Comparison of ENCODE assay signal across 22 cellular contexts in the genomic region with DNA sequence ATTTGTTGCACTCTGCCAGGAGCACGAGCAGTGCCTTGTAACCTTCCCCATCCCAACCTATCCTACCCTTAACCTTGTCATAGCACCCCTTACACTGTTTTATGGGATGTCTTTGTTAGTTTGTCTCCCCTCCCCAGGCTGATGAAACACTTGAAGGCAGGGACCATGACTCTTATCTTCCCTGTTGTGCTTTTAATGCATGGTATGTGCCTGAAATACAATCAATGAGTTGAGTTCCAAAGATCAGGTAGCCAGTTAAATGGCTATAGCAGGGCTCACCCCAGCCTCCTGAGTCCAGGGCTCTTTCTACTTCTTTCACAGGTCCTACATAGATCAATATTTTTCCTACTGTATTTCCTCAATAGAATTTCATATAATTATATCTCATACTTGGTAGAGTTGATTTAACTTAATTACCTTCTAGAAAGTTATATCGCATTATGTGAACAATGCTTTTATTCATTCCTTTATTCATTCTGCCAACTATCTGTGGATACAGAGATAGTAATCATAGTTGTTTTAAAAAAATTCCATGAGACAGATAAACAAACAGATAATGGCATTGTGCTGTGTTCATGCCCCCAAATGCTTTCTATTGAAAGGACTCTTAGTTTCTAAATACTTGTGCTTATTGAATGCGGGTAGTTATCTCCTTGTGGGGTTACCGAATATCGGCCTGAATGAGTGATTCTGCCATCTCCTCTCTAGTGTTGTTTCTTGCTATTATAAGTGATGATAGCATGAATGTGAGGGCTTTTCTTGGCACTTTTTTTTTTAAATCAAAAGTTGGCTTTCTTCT.
A peak's percentile ranks its signal among the peaks of the same experiment; 100 is the strongest.
DNase-seq lines count a peak whose midpoint lies in the region; ATAC-seq, FAIRE-seq and TF ChIP-seq lines count a peak whose summit lies in the region.
"Had no signal": no experiment of that assay in that cellular context is flagged by ENCODE, and none has a peak within 500 bp of the region (broad histone marks: within the 10 kb centered on the region; RNA-seq: fewer than 3 reads in every experiment).

No MANE protein-coding gene starts in this region.

- H2BK5ac ChIP-seq in H9 (ENCODE audit: insufficient read length, low read length) = no peak overlapping the region

- H3K4me1 ChIP-seq in H9 (ENCODE audit: insufficient read depth, low read length) = no peaks in the 10 kb centered on the region; the same call in 1 of the 2 replicates
- H3K4me1 ChIP-seq in kidney (ENCODE audit: control insufficient read depth in 1 of 2, insufficient read depth in 1 of 2, low read depth in 1 of 2, low read length in 2 of 2) = no peaks in the 10 kb centered on the region
- H3K4me1 ChIP-seq: BE2C, Caco-2 had no signal

- H3K36me3 Mint-ChIP-seq in H9 (ENCODE audit: insufficient read depth in 1 of 3, low read depth in 3 of 3) (no peaks in the 10 kb centered on the region), WTC11 (no peaks in the 10 kb centered on the region)
- no peaks in the 10 kb centered on the region for H3K36me3 Mint-ChIP-seq in stimulated activated memory B cell treated with anti-CD40 and anti-IgM and Interleukin-4, amounts not matched to agents 10 μg/mL and 1 μg/mL and 100 μg/mL, for 72 hours
- no peaks in the 10 kb centered on the region for H3K36me3 Mint-ChIP-seq in activated naive CD4-positive, alpha-beta T cell treated with anti-CD3 and anti-CD28 coated beads, Interleukin-2, amount 10 ng/mL, durations not matched to agents 7 days and 5 days
- H3K36me3 Mint-ChIP-seq: CD4-positive, CD25-positive, alpha-beta regulatory T cell; CD8-positive, alpha-beta memory T cell had no signal

- H3K14ac ChIP-seq in H9 (ENCODE audit: insufficient read depth, low read length) = no peak overlapping the region

- no peaks in the 10 kb centered on the region for H3K9me3 Mint-ChIP-seq in H9
- H3K9me3 Mint-ChIP-seq in WTC11 = no peaks in the 10 kb centered on the region
- no peaks in the 10 kb centered on the region for H3K9me3 Mint-ChIP-seq in stimulated activated memory B cell treated with anti-CD40 and anti-IgM and Interleukin-4, amounts not matched to agents 10 μg/mL and 1 μg/mL and 100 μg/mL, for 72 hours
- H3K9me3 Mint-ChIP-seq in activated naive CD4-positive, alpha-beta T cell treated with anti-CD3 and anti-CD28 coated beads, Interleukin-2, amount 10 ng/mL, durations not matched to agents 7 days and 5 days = peaks cover 4% of the 10 kb centered on the region

- no peaks in the 10 kb centered on the region for H3K36me3 ChIP-seq in kidney (ENCODE audit: control insufficient read depth in 1 of 2, insufficient read depth in 2 of 2, low read length in 2 of 2)
- H3K36me3 ChIP-seq: BE2C had no signal

- H3K4ac ChIP-seq in H9 (ENCODE audit: low read depth, low read length) = no peak overlapping the region

- no peak overlapping the region for H2BK20ac ChIP-seq in H9 (ENCODE audit: low read depth, low read length, poor library complexity, severe bottlenecking)

- no peak overlapping the region for H3T11ph ChIP-seq in H9 (ENCODE audit: low read length)

- no peak overlapping the region for H3K56ac ChIP-seq in H9 (ENCODE audit: insufficient read length, low read depth, low read length)

- WGBS in H9 (ENCODE audit: extremely low coverage, insufficient read length, low lambda C conversion rate) = no CpG with 5 or more reads among the region's 5 CpGs

- H3K23me2 ChIP-seq in H9 (ENCODE audit: insufficient read length, low read depth, low read length, poor library complexity, severe bottlenecking) = no peaks in the 10 kb centered on the region

- no peaks in the 10 kb centered on the region for H3K27me3 ChIP-seq in H9 (ENCODE audit: insufficient read depth, low read length)
- H3K27me3 ChIP-seq: BE2C had no signal

- H3K4me3 Mint-ChIP-seq in H9 (no peak overlapping the region), WTC11 (no peak overlapping the region)
- H3K4me3 Mint-ChIP-seq in stimulated activated memory B cell treated with anti-CD40 and anti-IgM and Interleukin-4, amounts not matched to agents 10 μg/mL and 1 μg/mL and 100 μg/mL, for 72 hours = no peak overlapping the region
- no peak overlapping the region for H3K4me3 Mint-ChIP-seq in activated naive CD4-positive, alpha-beta T cell treated with anti-CD3 and anti-CD28 coated beads, Interleukin-2, amount 10 ng/mL, durations not matched to agents 7 days and 5 days
- H3K4me3 Mint-ChIP-seq: CD4-positive, CD25-positive, alpha-beta regulatory T cell; CD8-positive, alpha-beta memory T cell had no signal

- no peak overlapping the region for H3K9ac ChIP-seq in H9 (ENCODE audit: extremely low read depth, insufficient read length, low read length)
- H3K9ac ChIP-seq in kidney (ENCODE audit: low read length in 2 of 2) = no peak overlapping the region

- FAIRE-seq in kidney (lab: Jason Lieb, UNC) = no peak
- FAIRE-seq: A204.1, D721Med, GM12892, GM18507, K562 had no signal

- H4K8ac ChIP-seq in H9 (replicated peaks; ENCODE audit: insufficient read length, low read depth, low read length) = no peak overlapping the region

- H2BK12ac ChIP-seq in H9 (ENCODE audit: insufficient read length, low read depth, low read length) = no peak overlapping the region

- H4K91ac ChIP-seq in H9 (ENCODE audit: insufficient read length, low read depth, low read length) = no peak overlapping the region

- no peak overlapping the region for H2AFZ ChIP-seq in H9 (ENCODE audit: low read length)

- POLR2A ChIA-PET in WTC11 (lab: Charles Lee) = no interaction called here

- H3K79me1 ChIP-seq in H9 (ENCODE audit: insufficient read depth, low read depth, low read length, poor library complexity, severe bottlenecking) = no peaks in the 10 kb centered on the region

- DNase-seq in H9 = no peak
- DNase-seq in WTC11 (ENCODE audit: low spot score) = no peak
- DNase-seq in left colon = no peak
- DNase-seq in kidney = no peak
- no peak for DNase-seq in activated naive CD4-positive, alpha-beta T cell treated with anti-CD3 and anti-CD28 coated beads, Interleukin-2, amount 10 ng/mL, durations not matched to agents 7 days and 5 days
- DNase-seq: ACHN; BE2C; C1 segment of cervical spinal cord; Caco-2; CD4-positive, CD25-positive, alpha-beta regulatory T cell; CD8-positive, alpha-beta memory T cell; GDM1; HCEC 1CT; IMR-90 had no signal

- H3K27ac Mint-ChIP-seq in H9 (peak overlapping the region in 2 of 3 experiments; percentile 23 to 37; a peak in 3 of 7 replicates), WTC11 (no peak overlapping the region)
- no peak overlapping the region for H3K27ac Mint-ChIP-seq in stimulated activated memory B cell treated with anti-CD40 and anti-IgM and Interleukin-4, amounts not matched to agents 10 μg/mL and 1 μg/mL and 100 μg/mL, for 72 hours
- no peak overlapping the region for H3K27ac Mint-ChIP-seq in activated naive CD4-positive, alpha-beta T cell treated with anti-CD3 and anti-CD28 coated beads, Interleukin-2, amount 10 ng/mL, durations not matched to agents 7 days and 5 days
- H3K27ac Mint-ChIP-seq: CD4-positive, CD25-positive, alpha-beta regulatory T cell; CD8-positive, alpha-beta memory T cell had no signal

- no peak overlapping the region for H3K4me3 ChIP-seq in kidney (ENCODE audit: low read length in 2 of 2)
- H3K4me3 ChIP-seq: K562 had no signal

- no peaks in the 10 kb centered on the region for H3K27me3 Mint-ChIP-seq in H9 (ENCODE audit: low read depth)
- H3K27me3 Mint-ChIP-seq in WTC11 (ENCODE audit: low read depth) = no peaks in the 10 kb centered on the region
- no peaks in the 10 kb centered on the region for H3K27me3 Mint-ChIP-seq in stimulated activated memory B cell treated with anti-CD40 and anti-IgM and Interleukin-4, amounts not matched to agents 10 μg/mL and 1 μg/mL and 100 μg/mL, for 72 hours
- H3K27me3 Mint-ChIP-seq in activated naive CD4-positive, alpha-beta T cell treated with anti-CD3 and anti-CD28 coated beads, Interleukin-2, amount 10 ng/mL, durations not matched to agents 7 days and 5 days = no peaks in the 10 kb centered on the region
- H3K27me3 Mint-ChIP-seq: CD4-positive, CD25-positive, alpha-beta regulatory T cell; CD8-positive, alpha-beta memory T cell had no signal

- H4K5ac ChIP-seq in H9 (ENCODE audit: insufficient read length, low read depth, low read length) = no peak overlapping the region

- H3K23ac ChIP-seq in H9 (ENCODE audit: insufficient read length, low read depth, low read length) = no peak overlapping the region

- H4K20me1 ChIP-seq in H9 (ENCODE audit: control insufficient read depth, insufficient read depth, insufficient read length) = no peaks in the 10 kb centered on the region

- H3K9me3 ChIP-seq in H9 (ENCODE audit: control insufficient read depth, low read depth, low read length) = no peaks in the 10 kb centered on the region
- H3K9me3 ChIP-seq in kidney (ENCODE audit: control insufficient read depth in 1 of 2, low read length in 2 of 2) = no peaks in the 10 kb centered on the region
- H3K9me3 ChIP-seq: BE2C, Caco-2 had no signal

- ATAC-seq in WTC11 (peak; percentile 58), left colon (peak; percentile 49), HG02938 (IDR thresholded peaks at IDR 0.05; ENCODE audit: unreplicated experiment) (no peak)
- ATAC-seq in stimulated activated memory B cell treated with anti-CD40 and anti-IgM and Interleukin-4, amounts not matched to agents 10 μg/mL and 1 μg/mL and 100 μg/mL, for 72 hours = peak; percentile 12
- ATAC-seq: K562 had no signal

- no peaks in the 10 kb centered on the region for H3K79me2 ChIP-seq in H9 (ENCODE audit: insufficient read depth, low read length)

- no peak overlapping the region for H2BK120ac ChIP-seq in H9 (ENCODE audit: low read depth, low read length, poor library complexity, severe bottlenecking)

- H3K4me1 Mint-ChIP-seq in H9 (peaks cover 13 to 14% of the 10 kb centered on the region in 2 experiments), WTC11 (peaks cover 26% of the 10 kb centered on the region)
- no peaks in the 10 kb centered on the region for H3K4me1 Mint-ChIP-seq in stimulated activated memory B cell treated with anti-CD40 and anti-IgM and Interleukin-4, amounts not matched to agents 10 μg/mL and 1 μg/mL and 100 μg/mL, for 72 hours
- H3K4me1 Mint-ChIP-seq in activated naive CD4-positive, alpha-beta T cell treated with anti-CD3 and anti-CD28 coated beads, Interleukin-2, amount 10 ng/mL, durations not matched to agents 7 days and 5 days = no peaks in the 10 kb centered on the region
- H3K4me1 Mint-ChIP-seq: CD4-positive, CD25-positive, alpha-beta regulatory T cell; CD8-positive, alpha-beta memory T cell had no signal

- H3K18ac ChIP-seq in H9 (ENCODE audit: insufficient read length, low read depth, low read length) = no peak overlapping the region

- intact Hi-C loops in left colon (cut with DNase I, micrococcal nuclease) (no loop called here), kidney (cut with DNase I) (no loop called here)

- CTCF ChIA-PET in WTC11 (lab: Charles Lee) = no interaction called here
- CTCF ChIA-PET in activated naive CD4-positive, alpha-beta T cell treated with anti-CD3 and anti-CD28 coated beads, Interleukin-2, amount 10 ng/mL, durations not matched to agents 7 days and 5 days (lab: Charles Lee) = no interaction called here

- H2AK5ac ChIP-seq in H9 (ENCODE audit: insufficient read length, low read length) = no peak overlapping the region

- H2BK15ac ChIP-seq in H9 (ENCODE audit: low read depth, low read length) = no peak overlapping the region

- H3K27ac ChIP-seq in H9 (ENCODE audit: insufficient read length, low read depth, low read length) (no peak overlapping the region), kidney (ENCODE audit: low read depth in 2 of 2, low read length in 2 of 2) (no peak overlapping the region)
- H3K27ac ChIP-seq: HL-60 had no signal

- no peak overlapping the region for H3K4me2 ChIP-seq in H9 (ENCODE audit: insufficient read depth, insufficient read length, low read length)

- no peak for TF ChIP-seq CTCF in H9 (conservative IDR thresholded peaks at IDR 0.05)
- TF ChIP-seq CTCF in WTC11 (IDR thresholded peaks at IDR 0.05) = no peak
- TF ChIP-seq CTCF in kidney (IDR thresholded peaks at IDR 0.05; ENCODE audit: borderline replicate concordance, extremely low read depth, insufficient read depth) = no peak

Comparison
In these comparisons a context has a peak if more than half of its experiments do, and no peak if none do; other contexts are left out.
1. H3K27ac Mint-ChIP-seq: peak in H9 (2 of 3); none in WTC11 (single experiment), stimulated activated memory B cell treated with anti-CD40 and anti-IgM and Interleukin-4, amounts not matched to agents 10 μg/mL and 1 μg/mL and 100 μg/mL, for 72 hours (single experiment) and activated naive CD4-positive, alpha-beta T cell treated with anti-CD3 and anti-CD28 coated beads, Interleukin-2, amount 10 ng/mL, durations not matched to agents 7 days and 5 days (single experiment).